1 cellular context compared by ENCODE assay signal in the genomic region with DNA sequence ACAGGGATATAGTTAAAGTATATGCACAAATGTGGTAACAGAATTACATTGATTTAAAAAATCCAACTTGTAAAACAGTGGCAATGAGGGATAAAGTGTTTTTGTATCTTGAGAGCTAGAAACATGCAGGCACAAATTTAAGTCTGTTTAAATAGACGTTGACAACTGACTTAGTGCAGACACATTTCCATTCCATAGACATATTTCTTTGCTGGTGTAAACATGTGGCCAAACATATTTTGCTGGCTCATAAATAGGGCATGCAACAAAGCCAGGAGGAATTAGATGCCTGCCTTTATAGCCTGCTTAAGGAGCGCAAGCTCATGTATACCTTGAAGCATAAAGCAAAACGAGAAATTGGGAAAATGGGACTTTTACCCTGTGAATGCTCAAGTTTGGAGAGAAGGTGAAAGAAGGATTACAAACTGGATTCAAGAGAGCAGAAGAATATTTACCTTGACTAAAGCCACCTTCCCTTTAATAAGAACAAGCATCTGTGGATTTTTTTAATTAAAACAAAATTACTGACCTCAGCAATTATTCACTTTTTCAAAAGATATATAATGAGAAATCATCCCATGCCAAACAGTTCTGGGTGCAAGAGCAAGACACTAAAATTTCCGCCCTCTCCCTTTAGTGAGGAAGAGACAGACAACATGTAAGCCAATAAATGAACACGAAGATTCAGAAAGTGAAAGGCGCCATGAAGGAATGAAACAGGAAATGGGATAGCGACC.
TF ChIP-seq lines count a peak whose summit lies in the region.

No MANE protein-coding gene starts in this region.

TF ChIP-seq in HepG2, 621 proteins besides CTCF, POLR2A, EP300 and RAD21:
- peak; percentile 70 to 87 for TF ChIP-seq MAFK (conservative IDR thresholded peaks at IDR 0.05 in 1 of 2, IDR thresholded peaks at IDR 0.05 in 1 of 2; ENCODE audit: low read length in 2 of 2)
- TF ChIP-seq MAFF (IDR thresholded peaks at IDR 0.05; ENCODE audit: low read depth, low read length): peak; percentile 78
- TF ChIP-seq, protein P1, sequence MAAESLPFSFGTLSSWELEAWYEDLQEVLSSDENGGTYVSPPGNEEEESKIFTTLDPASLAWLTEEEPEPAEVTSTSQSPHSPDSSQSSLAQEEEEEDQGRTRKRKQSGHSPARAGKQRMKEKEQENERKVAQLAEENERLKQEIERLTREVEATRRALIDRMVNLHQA (CRISPR knock-in tag; IDR thresholded peaks at IDR 0.05): no peak
